ENCODE assay signal across 15 cellular contexts in the genomic region with DNA sequence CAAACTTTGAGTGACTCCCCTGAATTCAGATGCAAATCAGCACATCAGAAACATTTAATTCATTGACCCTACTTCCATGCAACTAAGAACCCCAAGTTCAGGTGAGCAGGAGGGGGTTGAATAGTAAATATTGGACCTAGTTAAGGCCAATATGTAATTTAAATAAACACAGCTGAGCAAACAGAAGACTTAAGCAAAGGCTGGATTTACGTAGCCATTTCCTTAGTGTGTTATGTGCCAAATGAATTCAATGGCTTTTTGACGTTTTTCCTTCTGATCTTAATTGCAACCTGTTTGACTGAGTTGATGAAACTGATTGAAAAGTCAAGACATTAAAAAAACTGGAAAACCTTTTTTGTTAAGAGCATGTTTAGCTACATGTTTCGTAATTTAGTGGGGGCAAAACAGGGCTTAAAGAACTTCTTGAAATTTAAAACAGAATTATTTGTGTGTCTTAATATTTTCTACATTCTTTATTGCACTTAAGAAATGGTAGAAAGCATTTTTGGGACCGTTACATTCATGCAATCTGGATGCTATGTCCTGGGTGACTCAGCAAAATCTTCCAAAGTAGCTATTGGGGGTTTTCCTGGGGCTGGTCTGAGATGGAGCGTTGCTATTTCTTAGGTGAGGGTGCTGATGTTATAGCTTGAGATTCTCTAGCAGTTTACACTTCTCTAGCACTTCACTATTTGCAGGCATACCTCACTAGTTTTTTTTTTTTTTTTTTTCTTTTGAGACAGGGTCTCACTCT. TPM values are rescaled to one million over a fixed set of nuclear protein-coding genes. Genes with fewer than 3 reads are reported as not detected.
DNase-seq lines count a peak whose midpoint lies in the region; ATAC-seq and TF ChIP-seq lines count a peak whose summit lies in the region.
"Had no signal": no experiment of that assay in that cellular context is flagged by ENCODE, and none has a peak within 500 bp of the region (broad histone marks: within the 10 kb centered on the region; RNA-seq: fewer than 3 reads in every experiment).

No MANE protein-coding gene starts in this region.

- DNase-seq in AG20443 (ENCODE audit: low spot score) (peak; percentile 30), NCI-H1092 treated with DMSO at 0.1 percent for 48 hours (lab: John Stamatoyannopoulos, UW) (peak; percentile 85), OCI-LY7 (ENCODE audit: low spot score) (no peak), fibroblast of mammary gland (ENCODE audit: low read depth) (peak; percentile 34), NCI-H187 (lab: John Stamatoyannopoulos, UW) (no peak), anterior cingulate cortex (lab: John Stamatoyannopoulos, UW) (no peak)
- DNase-seq in activated naive CD4-positive, alpha-beta T cell treated with anti-CD3 and anti-CD28 coated beads, Interleukin-2, amount 50 U/mL, for 72 hours (ENCODE audit: low spot score in 2 of 2), result no peak
- DNase-seq: activated CD4-positive, alpha-beta memory T cell treated with anti-CD3 and anti-CD28 coated beads for 36 hours; AML-193; colonic mucosa; stimulated activated CD4-positive, alpha-beta T cell treated with anti-CD3 and anti-CD28 coated beads, Interleukin-1b, Interleukin-23, amount 100 ng/mL, for 48 hours; T-helper 2 cell had no signal

- H3K9me3 Mint-ChIP-seq in activated naive CD4-positive, alpha-beta T cell treated with anti-CD3 and anti-CD28 coated beads, Interleukin-2, amount 50 U/mL, for 72 hours, result peaks cover 0 to 3% of the 10 kb centered on the region in 2 donors
- H3K9me3 Mint-ChIP-seq: stimulated activated memory B cell treated with anti-CD40 and anti-IgM and Interleukin-4, amounts not matched to agents 10 μg/mL and 1 μg/mL and 100 μg/mL, for 72 hours had no signal

- TF ChIP-seq CTCF in OCI-LY7 (conservative IDR thresholded peaks at IDR 0.05; ENCODE audit: low read length), result no peak
- no peak for TF ChIP-seq CTCF in fibroblast of mammary gland (conservative IDR thresholded peaks at IDR 0.05; ENCODE audit: control insufficient read depth, insufficient read depth, low read depth, low read length)

- no peaks in the 10 kb centered on the region for H3K9me3 ChIP-seq in OCI-LY7 (ENCODE audit: low read length)
- H3K9me3 ChIP-seq: colonic mucosa, gastroesophageal sphincter had no signal

- CTCF ChIA-PET in OCI-LY7 (lab: Charles Lee; ENCODE audit: unreplicated experiment), result no interaction called here

- no peaks in the 10 kb centered on the region for H3K4me1 ChIP-seq in OCI-LY7 (ENCODE audit: insufficient read depth, low read length, poor library complexity, severe bottlenecking)

- no peaks in the 10 kb centered on the region for H3K9me2 ChIP-seq in OCI-LY7 (ENCODE audit: insufficient read depth, low read length)

- no peaks in the 10 kb centered on the region for H3K36me3 Mint-ChIP-seq in activated naive CD4-positive, alpha-beta T cell treated with anti-CD3 and anti-CD28 coated beads, Interleukin-2, amount 50 U/mL, for 72 hours
- H3K36me3 Mint-ChIP-seq: activated CD4-positive, alpha-beta memory T cell treated with anti-CD3 and anti-CD28 coated beads for 36 hours; stimulated activated memory B cell treated with anti-CD40 and anti-IgM and Interleukin-4, amounts not matched to agents 10 μg/mL and 1 μg/mL and 100 μg/mL, for 72 hours had no signal

- no peaks in the 10 kb centered on the region for H4K20me1 ChIP-seq in OCI-LY7 (ENCODE audit: insufficient read depth, low read length)

- H3K4me3 ChIP-seq in OCI-LY7 (ENCODE audit: low read depth, low read length, poor library complexity, severe bottlenecking), result no peak overlapping the region
- H3K4me3 ChIP-seq in fibroblast of mammary gland (ENCODE audit: control insufficient read depth, low read depth, low read length), result no peak overlapping the region
- H3K4me3 ChIP-seq: colonic mucosa, gastroesophageal sphincter had no signal

- no peak overlapping the region for H3K27ac ChIP-seq in OCI-LY7 (ENCODE audit: low read depth, low read length, poor library complexity, severe bottlenecking)
- H3K27ac ChIP-seq: colonic mucosa, gastroesophageal sphincter had no signal

- H3K36me3 ChIP-seq in OCI-LY7 (ENCODE audit: insufficient read depth, low read length), result no peaks in the 10 kb centered on the region
- H3K36me3 ChIP-seq: colonic mucosa, gastroesophageal sphincter had no signal

- intact Hi-C loops in OCI-LY7 (cut with micrococcal nuclease; ENCODE audit: unreplicated experiment), result no loop called here

- no TSS peak for BruUV-seq in OCI-LY7 (replicated peaks; lab: Mats Ljungman, UMichigan)

- H3K27ac Mint-ChIP-seq in activated naive CD4-positive, alpha-beta T cell treated with anti-CD3 and anti-CD28 coated beads, Interleukin-2, amount 50 U/mL, for 72 hours, result no peak overlapping the region
- H3K27ac Mint-ChIP-seq: activated CD4-positive, alpha-beta memory T cell treated with anti-CD3 and anti-CD28 coated beads for 36 hours; stimulated activated memory B cell treated with anti-CD40 and anti-IgM and Interleukin-4, amounts not matched to agents 10 μg/mL and 1 μg/mL and 100 μg/mL, for 72 hours had no signal

- H3K79me2 ChIP-seq in OCI-LY7 (ENCODE audit: insufficient read depth, low read depth, low read length), result no peaks in the 10 kb centered on the region

- H2AFZ ChIP-seq in OCI-LY7 (ENCODE audit: low read length), result 0 out of 2 replicates have a peak overlapping the region, but pooled peaks have one; percentile 19

- no peak overlapping the region for H3K4me2 ChIP-seq in OCI-LY7 (ENCODE audit: low read length)

- no peak for ATAC-seq in activated naive CD4-positive, alpha-beta T cell treated with anti-CD3 and anti-CD28 coated beads, Interleukin-2, amount 50 U/mL, for 72 hours
- ATAC-seq in HG02970 (IDR thresholded peaks at IDR 0.05; ENCODE audit: low FRiP score, unreplicated experiment), result no peak
- ATAC-seq: gastroesophageal sphincter; stimulated activated memory B cell treated with anti-CD40 and anti-IgM and Interleukin-4, amounts not matched to agents 10 μg/mL and 1 μg/mL and 100 μg/mL, for 72 hours had no signal

- POLR2A ChIA-PET in OCI-LY7 (lab: Charles Lee), result interaction anchor here (0.6 to 0.9 kb wide), 4 partner anchors 11 to 1349 kb away, joined by 3 to 7 read pairs (median 4); no protein-coding TSS in a partner anchor

RNA-seq across cellular contexts. Expression of a gene that starts 25.5 kb away (rescaled TPM):
- not detected in 2 replicates for total RNA-seq in OCI-LY7 (2014; rRNA removed; shearing (Covaris generic))
- total RNA-seq in OCI-LY7 (2022), result not detected in 2 replicates
- not detected for total RNA-seq in activated naive CD4-positive, alpha-beta T cell treated with anti-CD3 and anti-CD28 coated beads, Interleukin-2, amount 50 U/mL, for 72 hours
- total RNA-seq: activated CD4-positive, alpha-beta memory T cell treated with anti-CD3 and anti-CD28 coated beads for 36 hours had no signal

Comparison
In these comparisons a context has a peak if more than half of its experiments do, and no peak if none do; other contexts are left out.
1. DNase-seq: peak in AG20443 (single experiment), NCI-H1092 treated with DMSO at 0.1 percent for 48 hours (single experiment) and fibroblast of mammary gland (single experiment); none in OCI-LY7 (single experiment), activated naive CD4-positive, alpha-beta T cell treated with anti-CD3 and anti-CD28 coated beads, Interleukin-2, amount 50 U/mL, for 72 hours (0 of 2), NCI-H187 (0 of 2) and anterior cingulate cortex (0 of 58).